Comparison of ENCODE assay signal across 11 cellular contexts in genomic region chr4:1160351-1160750, GRCh38. TPM values are rescaled to one million over a fixed set of nuclear protein-coding genes. Genes with fewer than 3 reads are reported as not detected.
"Had no signal": no experiment of that assay in that cellular context is flagged by ENCODE, and none has a peak within 500 bp of the region (broad histone marks: within the 10 kb centered on the region; RNA-seq: fewer than 3 reads in every experiment).

No MANE protein-coding gene starts in this region.

- FAIRE-seq: H1, H54 had no signal

- DNase-seq: GM23248, GOT3, H7, H9, HCEC 1CT, HFFc6 had no signal

- H3K27ac ChIP-seq: GM23248 had no signal

- H3K4me3 ChIP-seq: GM23248, GM23338, HAP-1 had no signal

- H3K36me3 ChIP-seq: HAP-1 had no signal

- H3K4me1 ChIP-seq: HAP-1 had no signal

RNA-seq across cellular contexts. Expression of gene RNF212, which starts 47.0 kb away (rescaled TPM):
- total RNA-seq: H4, HFFc6 had no signal
